1 cellular context compared by ENCODE assay signal in genomic region chr22:19396934-19397728, GRCh38.
TF ChIP-seq lines count a peak whose summit lies in the region.

No MANE protein-coding gene starts in this region.

TF ChIP-seq in K562, 482 proteins besides CTCF, POLR2A, EP300 and RAD21 (continued from another document and continues in another):
- TF ChIP-seq GTF2F1 (IDR thresholded peaks at IDR 0.05; ENCODE audit: low read depth, low read length): peak; percentile 85; the same call in 1 of the 2 replicates
- TF ChIP-seq ZNF184 (CRISPR knock-in tag; IDR thresholded peaks at IDR 0.05): no peak
- peak; percentile 93 to 99 for TF ChIP-seq RCOR1 (IDR thresholded peaks at IDR 0.05; ENCODE audit: borderline replicate concordance in 1 of 2, low read depth in 2 of 2, low read length in 2 of 2)
- no peak for TF ChIP-seq SRSF9 (IDR thresholded peaks at IDR 0.05; ENCODE audit: borderline replicate concordance, low read depth, low read length)
- no peak for TF ChIP-seq SREBF1 (IDR thresholded peaks at IDR 0.05; ENCODE audit: borderline replicate concordance, low read depth, low read length)
- TF ChIP-seq SMC3 (conservative IDR thresholded peaks at IDR 0.05; ENCODE audit: insufficient read depth, low read depth, low read length): no peak
- TF ChIP-seq ZC3H8 (IDR thresholded peaks at IDR 0.05): no peak
- peak in 1 of 2 experiments; percentile 83; a peak in 2 of 4 replicates for TF ChIP-seq MLX (CRISPR knock-in tag; conservative IDR thresholded peaks at IDR 0.05)
- no peak; the same call in none of the 2 replicates for TF ChIP-seq ZNF584 (CRISPR knock-in tag; IDR thresholded peaks at IDR 0.05; ENCODE audit: low read depth)
- no peak for TF ChIP-seq MTF1 (CRISPR knock-in tag; IDR thresholded peaks at IDR 0.05; ENCODE audit: borderline replicate concordance)
- no peak for TF ChIP-seq ZNF695 (CRISPR knock-in tag; IDR thresholded peaks at IDR 0.05)
- TF ChIP-seq NCOA4 (IDR thresholded peaks at IDR 0.05; ENCODE audit: partially characterized antibody): no peak
- peak; percentile 39 for TF ChIP-seq KDM5B (IDR thresholded peaks at IDR 0.05; ENCODE audit: insufficient replicate concordance, low read depth, low read length)
- no peak for TF ChIP-seq ETV5 (CRISPR knock-in tag; IDR thresholded peaks at IDR 0.05; ENCODE audit: low read depth)
- TF ChIP-seq THRB (CRISPR knock-in tag; conservative IDR thresholded peaks at IDR 0.05): peak; percentile 80
- TF ChIP-seq RBM15 (IDR thresholded peaks at IDR 0.05; ENCODE audit: insufficient read depth, low read length): no peak
- TF ChIP-seq MCM5 (IDR thresholded peaks at IDR 0.05; ENCODE audit: low read depth): no peak
- peak; percentile 87 for TF ChIP-seq BRD9 (IDR thresholded peaks at IDR 0.05; ENCODE audit: low read depth, partially characterized antibody)
- no peak for TF ChIP-seq CREBBP (IDR thresholded peaks at IDR 0.05; ENCODE audit: low read depth, low read length)
- 0 out of 2 replicates have a peak, but pooled peaks have one; percentile 1 for TF ChIP-seq ZNF165 (CRISPR knock-in tag; IDR thresholded peaks at IDR 0.05; ENCODE audit: borderline replicate concordance)
- TF ChIP-seq, protein P1, sequence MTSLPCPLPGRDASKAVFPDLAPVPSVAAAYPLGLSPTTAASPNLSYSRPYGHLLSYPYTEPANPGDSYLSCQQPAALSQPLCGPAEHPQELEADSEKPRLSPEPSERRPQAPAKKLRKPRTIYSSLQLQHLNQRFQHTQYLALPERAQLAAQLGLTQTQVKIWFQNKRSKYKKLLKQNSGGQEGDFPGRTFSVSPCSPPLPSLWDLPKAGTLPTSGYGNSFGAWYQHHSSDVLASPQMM (CRISPR knock-in tag; IDR thresholded peaks at IDR 0.05): no peak
- TF ChIP-seq FIP1L1 (IDR thresholded peaks at IDR 0.05; ENCODE audit: low read depth, low read length, poor library complexity, severe bottlenecking): no peak
- no peak for TF ChIP-seq SAFB2 (IDR thresholded peaks at IDR 0.05; ENCODE audit: borderline replicate concordance, low read depth, low read length, severe bottlenecking)
- TF ChIP-seq RNF2 (IDR thresholded peaks at IDR 0.05): peak; percentile 96
- TF ChIP-seq RBM34 (IDR thresholded peaks at IDR 0.05; ENCODE audit: borderline replicate concordance, insufficient read depth, low read length): no peak; the same call in 1 of the 2 replicates
- TF ChIP-seq ASH1L (IDR thresholded peaks at IDR 0.05; ENCODE audit: borderline replicate concordance, low read depth, partially characterized antibody): no peak
- no peak for TF ChIP-seq POLR2B (IDR thresholded peaks at IDR 0.05; ENCODE audit: low read depth, partially characterized antibody)
- no peak for TF ChIP-seq TRIM25 (IDR thresholded peaks at IDR 0.05; ENCODE audit: borderline replicate concordance)
- TF ChIP-seq, protein P2, sequence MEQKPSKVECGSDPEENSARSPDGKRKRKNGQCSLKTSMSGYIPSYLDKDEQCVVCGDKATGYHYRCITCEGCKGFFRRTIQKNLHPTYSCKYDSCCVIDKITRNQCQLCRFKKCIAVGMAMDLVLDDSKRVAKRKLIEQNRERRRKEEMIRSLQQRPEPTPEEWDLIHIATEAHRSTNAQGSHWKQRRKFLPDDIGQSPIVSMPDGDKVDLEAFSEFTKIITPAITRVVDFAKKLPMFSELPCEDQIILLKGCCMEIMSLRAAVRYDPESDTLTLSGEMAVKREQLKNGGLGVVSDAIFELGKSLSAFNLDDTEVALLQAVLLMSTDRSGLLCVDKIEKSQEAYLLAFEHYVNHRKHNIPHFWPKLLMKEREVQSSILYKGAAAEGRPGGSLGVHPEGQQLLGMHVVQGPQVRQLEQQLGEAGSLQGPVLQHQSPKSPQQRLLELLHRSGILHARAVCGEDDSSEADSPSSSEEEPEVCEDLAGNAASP (IDR thresholded peaks at IDR 0.05): no peak
- TF ChIP-seq SPI1 (IDR thresholded peaks at IDR 0.05; ENCODE audit: borderline replicate concordance, low read depth, low read length): no peak
- TF ChIP-seq FUS (optimal IDR thresholded peaks at IDR 0.05; ENCODE audit: low read depth, low read length): no peak
- TF ChIP-seq ZFX (CRISPR knock-in tag; IDR thresholded peaks at IDR 0.05): no peak
- TF ChIP-seq ZNF311 (CRISPR knock-in tag; IDR thresholded peaks at IDR 0.05): no peak
- no peak for TF ChIP-seq HNRNPK (IDR thresholded peaks at IDR 0.05; ENCODE audit: low read depth, low read length, poor library complexity, severe bottlenecking)
- TF ChIP-seq, protein P3, sequence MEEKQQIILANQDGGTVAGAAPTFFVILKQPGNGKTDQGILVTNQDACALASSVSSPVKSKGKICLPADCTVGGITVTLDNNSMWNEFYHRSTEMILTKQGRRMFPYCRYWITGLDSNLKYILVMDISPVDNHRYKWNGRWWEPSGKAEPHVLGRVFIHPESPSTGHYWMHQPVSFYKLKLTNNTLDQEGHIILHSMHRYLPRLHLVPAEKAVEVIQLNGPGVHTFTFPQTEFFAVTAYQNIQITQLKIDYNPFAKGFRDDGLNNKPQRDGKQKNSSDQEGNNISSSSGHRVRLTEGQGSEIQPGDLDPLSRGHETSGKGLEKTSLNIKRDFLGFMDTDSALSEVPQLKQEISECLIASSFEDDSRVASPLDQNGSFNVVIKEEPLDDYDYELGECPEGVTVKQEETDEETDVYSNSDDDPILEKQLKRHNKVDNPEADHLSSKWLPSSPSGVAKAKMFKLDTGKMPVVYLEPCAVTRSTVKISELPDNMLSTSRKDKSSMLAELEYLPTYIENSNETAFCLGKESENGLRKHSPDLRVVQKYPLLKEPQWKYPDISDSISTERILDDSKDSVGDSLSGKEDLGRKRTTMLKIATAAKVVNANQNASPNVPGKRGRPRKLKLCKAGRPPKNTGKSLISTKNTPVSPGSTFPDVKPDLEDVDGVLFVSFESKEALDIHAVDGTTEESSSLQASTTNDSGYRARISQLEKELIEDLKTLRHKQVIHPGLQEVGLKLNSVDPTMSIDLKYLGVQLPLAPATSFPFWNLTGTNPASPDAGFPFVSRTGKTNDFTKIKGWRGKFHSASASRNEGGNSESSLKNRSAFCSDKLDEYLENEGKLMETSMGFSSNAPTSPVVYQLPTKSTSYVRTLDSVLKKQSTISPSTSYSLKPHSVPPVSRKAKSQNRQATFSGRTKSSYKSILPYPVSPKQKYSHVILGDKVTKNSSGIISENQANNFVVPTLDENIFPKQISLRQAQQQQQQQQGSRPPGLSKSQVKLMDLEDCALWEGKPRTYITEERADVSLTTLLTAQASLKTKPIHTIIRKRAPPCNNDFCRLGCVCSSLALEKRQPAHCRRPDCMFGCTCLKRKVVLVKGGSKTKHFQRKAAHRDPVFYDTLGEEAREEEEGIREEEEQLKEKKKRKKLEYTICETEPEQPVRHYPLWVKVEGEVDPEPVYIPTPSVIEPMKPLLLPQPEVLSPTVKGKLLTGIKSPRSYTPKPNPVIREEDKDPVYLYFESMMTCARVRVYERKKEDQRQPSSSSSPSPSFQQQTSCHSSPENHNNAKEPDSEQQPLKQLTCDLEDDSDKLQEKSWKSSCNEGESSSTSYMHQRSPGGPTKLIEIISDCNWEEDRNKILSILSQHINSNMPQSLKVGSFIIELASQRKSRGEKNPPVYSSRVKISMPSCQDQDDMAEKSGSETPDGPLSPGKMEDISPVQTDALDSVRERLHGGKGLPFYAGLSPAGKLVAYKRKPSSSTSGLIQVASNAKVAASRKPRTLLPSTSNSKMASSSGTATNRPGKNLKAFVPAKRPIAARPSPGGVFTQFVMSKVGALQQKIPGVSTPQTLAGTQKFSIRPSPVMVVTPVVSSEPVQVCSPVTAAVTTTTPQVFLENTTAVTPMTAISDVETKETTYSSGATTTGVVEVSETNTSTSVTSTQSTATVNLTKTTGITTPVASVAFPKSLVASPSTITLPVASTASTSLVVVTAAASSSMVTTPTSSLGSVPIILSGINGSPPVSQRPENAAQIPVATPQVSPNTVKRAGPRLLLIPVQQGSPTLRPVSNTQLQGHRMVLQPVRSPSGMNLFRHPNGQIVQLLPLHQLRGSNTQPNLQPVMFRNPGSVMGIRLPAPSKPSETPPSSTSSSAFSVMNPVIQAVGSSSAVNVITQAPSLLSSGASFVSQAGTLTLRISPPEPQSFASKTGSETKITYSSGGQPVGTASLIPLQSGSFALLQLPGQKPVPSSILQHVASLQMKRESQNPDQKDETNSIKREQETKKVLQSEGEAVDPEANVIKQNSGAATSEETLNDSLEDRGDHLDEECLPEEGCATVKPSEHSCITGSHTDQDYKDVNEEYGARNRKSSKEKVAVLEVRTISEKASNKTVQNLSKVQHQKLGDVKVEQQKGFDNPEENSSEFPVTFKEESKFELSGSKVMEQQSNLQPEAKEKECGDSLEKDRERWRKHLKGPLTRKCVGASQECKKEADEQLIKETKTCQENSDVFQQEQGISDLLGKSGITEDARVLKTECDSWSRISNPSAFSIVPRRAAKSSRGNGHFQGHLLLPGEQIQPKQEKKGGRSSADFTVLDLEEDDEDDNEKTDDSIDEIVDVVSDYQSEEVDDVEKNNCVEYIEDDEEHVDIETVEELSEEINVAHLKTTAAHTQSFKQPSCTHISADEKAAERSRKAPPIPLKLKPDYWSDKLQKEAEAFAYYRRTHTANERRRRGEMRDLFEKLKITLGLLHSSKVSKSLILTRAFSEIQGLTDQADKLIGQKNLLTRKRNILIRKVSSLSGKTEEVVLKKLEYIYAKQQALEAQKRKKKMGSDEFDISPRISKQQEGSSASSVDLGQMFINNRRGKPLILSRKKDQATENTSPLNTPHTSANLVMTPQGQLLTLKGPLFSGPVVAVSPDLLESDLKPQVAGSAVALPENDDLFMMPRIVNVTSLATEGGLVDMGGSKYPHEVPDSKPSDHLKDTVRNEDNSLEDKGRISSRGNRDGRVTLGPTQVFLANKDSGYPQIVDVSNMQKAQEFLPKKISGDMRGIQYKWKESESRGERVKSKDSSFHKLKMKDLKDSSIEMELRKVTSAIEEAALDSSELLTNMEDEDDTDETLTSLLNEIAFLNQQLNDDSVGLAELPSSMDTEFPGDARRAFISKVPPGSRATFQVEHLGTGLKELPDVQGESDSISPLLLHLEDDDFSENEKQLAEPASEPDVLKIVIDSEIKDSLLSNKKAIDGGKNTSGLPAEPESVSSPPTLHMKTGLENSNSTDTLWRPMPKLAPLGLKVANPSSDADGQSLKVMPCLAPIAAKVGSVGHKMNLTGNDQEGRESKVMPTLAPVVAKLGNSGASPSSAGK (IDR thresholded peaks at IDR 0.05): no peak; the same call in 1 of the 2 replicates
- no peak for TF ChIP-seq ZNF121 (CRISPR knock-in tag; conservative IDR thresholded peaks at IDR 0.05)
- TF ChIP-seq ZBTB1 (CRISPR knock-in tag; IDR thresholded peaks at IDR 0.05; ENCODE audit: borderline replicate concordance, low read depth): no peak
- no peak for TF ChIP-seq ZNF77 (CRISPR knock-in tag; IDR thresholded peaks at IDR 0.05)
